Comparison of ENCODE assay signal across 1 cellular context in the genomic region with DNA sequence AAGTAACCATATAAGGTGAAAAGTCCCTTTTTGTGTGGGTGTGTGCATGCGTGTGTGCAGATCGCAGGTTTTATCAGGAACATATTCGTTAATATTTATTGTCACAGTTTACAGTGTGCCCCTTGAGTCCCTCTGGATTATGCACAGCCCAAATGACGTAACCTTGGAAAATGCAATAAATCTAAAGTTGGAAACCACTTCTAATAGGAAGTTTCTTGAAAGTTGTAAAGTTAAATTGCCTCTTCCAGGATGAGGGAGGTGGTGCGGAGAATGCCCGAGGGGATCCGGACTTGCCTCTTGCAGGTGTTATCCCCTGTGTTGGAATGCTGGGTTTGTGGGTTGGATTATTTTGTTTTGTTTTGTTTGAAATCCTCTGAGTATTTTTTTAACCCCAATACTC.
TF ChIP-seq lines count a peak whose summit lies in the region.

No MANE protein-coding gene starts in this region.

TF ChIP-seq in WTC11, 78 proteins besides CTCF, POLR2A, EP300 and RAD21 (continued from another document):
- TF ChIP-seq, protein P1, sequence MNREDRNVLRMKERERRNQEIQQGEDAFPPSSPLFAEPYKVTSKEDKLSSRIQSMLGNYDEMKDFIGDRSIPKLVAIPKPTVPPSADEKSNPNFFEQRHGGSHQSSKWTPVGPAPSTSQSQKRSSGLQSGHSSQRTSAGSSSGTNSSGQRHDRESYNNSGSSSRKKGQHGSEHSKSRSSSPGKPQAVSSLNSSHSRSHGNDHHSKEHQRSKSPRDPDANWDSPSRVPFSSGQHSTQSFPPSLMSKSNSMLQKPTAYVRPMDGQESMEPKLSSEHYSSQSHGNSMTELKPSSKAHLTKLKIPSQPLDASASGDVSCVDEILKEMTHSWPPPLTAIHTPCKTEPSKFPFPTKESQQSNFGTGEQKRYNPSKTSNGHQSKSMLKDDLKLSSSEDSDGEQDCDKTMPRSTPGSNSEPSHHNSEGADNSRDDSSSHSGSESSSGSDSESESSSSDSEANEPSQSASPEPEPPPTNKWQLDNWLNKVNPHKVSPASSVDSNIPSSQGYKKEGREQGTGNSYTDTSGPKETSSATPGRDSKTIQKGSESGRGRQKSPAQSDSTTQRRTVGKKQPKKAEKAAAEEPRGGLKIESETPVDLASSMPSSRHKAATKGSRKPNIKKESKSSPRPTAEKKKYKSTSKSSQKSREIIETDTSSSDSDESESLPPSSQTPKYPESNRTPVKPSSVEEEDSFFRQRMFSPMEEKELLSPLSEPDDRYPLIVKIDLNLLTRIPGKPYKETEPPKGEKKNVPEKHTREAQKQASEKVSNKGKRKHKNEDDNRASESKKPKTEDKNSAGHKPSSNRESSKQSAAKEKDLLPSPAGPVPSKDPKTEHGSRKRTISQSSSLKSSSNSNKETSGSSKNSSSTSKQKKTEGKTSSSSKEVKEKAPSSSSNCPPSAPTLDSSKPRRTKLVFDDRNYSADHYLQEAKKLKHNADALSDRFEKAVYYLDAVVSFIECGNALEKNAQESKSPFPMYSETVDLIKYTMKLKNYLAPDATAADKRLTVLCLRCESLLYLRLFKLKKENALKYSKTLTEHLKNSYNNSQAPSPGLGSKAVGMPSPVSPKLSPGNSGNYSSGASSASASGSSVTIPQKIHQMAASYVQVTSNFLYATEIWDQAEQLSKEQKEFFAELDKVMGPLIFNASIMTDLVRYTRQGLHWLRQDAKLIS (CRISPR knock-in tag; IDR thresholded peaks at IDR 0.05; ENCODE audit: borderline replicate concordance), result no peak
- TF ChIP-seq ZNF423 (CRISPR knock-in tag; IDR thresholded peaks at IDR 0.05), result no peak
- TF ChIP-seq ZNF671 (CRISPR knock-in tag; IDR thresholded peaks at IDR 0.05), result no peak
